In the genomic region with DNA sequence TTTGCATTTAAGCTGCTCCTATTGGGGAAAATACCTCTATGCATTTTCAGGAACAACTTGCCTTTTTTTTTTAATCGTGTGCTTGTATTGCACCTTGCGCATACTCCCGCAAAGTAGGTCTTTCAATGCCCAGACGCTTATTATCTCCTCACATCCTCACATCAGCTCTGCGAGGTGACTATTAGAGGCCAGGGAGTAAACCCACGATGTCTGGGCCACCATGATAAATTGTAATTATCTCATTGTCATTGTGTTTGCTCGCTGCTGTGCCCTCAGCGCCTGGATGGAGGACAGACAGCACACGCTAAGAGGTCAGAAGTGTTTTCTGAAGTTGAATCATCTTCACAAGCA, we compare ENCODE assay signal across 8 cellular contexts. TPM values are rescaled to one million over a fixed set of nuclear protein-coding genes. Genes with fewer than 3 reads are reported as not detected.
DNase-seq lines count a peak whose midpoint lies in the region; ATAC-seq and TF ChIP-seq lines count a peak whose summit lies in the region.

No MANE protein-coding gene starts in this region.

- H3K9me3 ChIP-seq in iPS-18c (ENCODE audit: control insufficient read depth, insufficient read depth, low read length) (no peaks in the 10 kb centered on the region), tibial artery (no peaks in the 10 kb centered on the region)

- H3K27me3 ChIP-seq in tibial artery: no peaks in the 10 kb centered on the region

- ATAC-seq in activated T-cell treated with anti-CD3 and anti-CD28 coated beads, Interleukin-2, amount 50 U/mL, for 72 hours (replicated peaks in 1 of 2): no peak
- ATAC-seq in HG02571 (IDR thresholded peaks at IDR 0.05; ENCODE audit: unreplicated experiment) (no peak), GM18519 (IDR thresholded peaks at IDR 0.05; ENCODE audit: low FRiP score, unreplicated experiment) (no peak)

- no peaks in the 10 kb centered on the region for H3K36me3 ChIP-seq in tibial artery

- no peak for DNase-seq in activated T-cell treated with anti-CD3 and anti-CD28 coated beads, Interleukin-2, amount 50 U/mL, for 72 hours
- no peak for DNase-seq in activated T-cell treated with anti-CD3 and anti-CD28 coated beads, Interleukin-2, amount 50 U/mL, for 1 hour
- DNase-seq in activated CD4-positive, alpha-beta memory T cell treated with anti-CD3 and anti-CD28 coated beads, Interleukin-2, amount 10 ng/mL, durations not matched to agents 7 days and 5 days: no peak
- no peak for DNase-seq in tibial artery
- DNase-seq in COLO829 (ENCODE audit: low spot score): no peak

- H3K27ac Mint-ChIP-seq in activated T-cell treated with anti-CD3 and anti-CD28 coated beads, Interleukin-2, amount 50 U/mL, for 72 hours: no peak overlapping the region
- no peak overlapping the region for H3K27ac Mint-ChIP-seq in activated CD4-positive, alpha-beta memory T cell treated with anti-CD3 and anti-CD28 coated beads, Interleukin-2, amount 10 ng/mL, durations not matched to agents 7 days and 5 days

- TF ChIP-seq CTCF in tibial artery (IDR thresholded peaks at IDR 0.05): no peak

- peaks cover 36% of the 10 kb centered on the region for H3K4me1 Mint-ChIP-seq in activated T-cell treated with anti-CD3 and anti-CD28 coated beads, Interleukin-2, amount 50 U/mL, for 72 hours (ENCODE audit: low read depth)
- H3K4me1 Mint-ChIP-seq in activated CD4-positive, alpha-beta memory T cell treated with anti-CD3 and anti-CD28 coated beads, Interleukin-2, amount 10 ng/mL, durations not matched to agents 7 days and 5 days: peaks cover 34% of the 10 kb centered on the region

- POLR2A ChIA-PET in activated CD4-positive, alpha-beta memory T cell treated with anti-CD3 and anti-CD28 coated beads, Interleukin-2, amount 10 ng/mL, durations not matched to agents 7 days and 5 days (lab: Charles Lee): interaction anchor here (0.8 to 1.8 kb wide), 4 partner anchors 14 to 204 kb away, joined by 3 to 9 read pairs (median 4); partner anchors contain the start of gene TBC1D1

- H3K27me3 Mint-ChIP-seq in activated T-cell treated with anti-CD3 and anti-CD28 coated beads, Interleukin-2, amount 50 U/mL, for 72 hours (ENCODE audit: low read depth): no peaks in the 10 kb centered on the region
- peaks cover 4% of the 10 kb centered on the region for H3K27me3 Mint-ChIP-seq in activated CD4-positive, alpha-beta memory T cell treated with anti-CD3 and anti-CD28 coated beads, Interleukin-2, amount 10 ng/mL, durations not matched to agents 7 days and 5 days

- H3K27ac ChIP-seq in tibial artery: peak overlapping the region; percentile 74 to 79

- peaks cover 1 to 2% of the 10 kb centered on the region in 2 donors for H3K9me3 Mint-ChIP-seq in activated T-cell treated with anti-CD3 and anti-CD28 coated beads, Interleukin-2, amount 50 U/mL, for 72 hours
- H3K9me3 Mint-ChIP-seq in activated CD4-positive, alpha-beta memory T cell treated with anti-CD3 and anti-CD28 coated beads, Interleukin-2, amount 10 ng/mL, durations not matched to agents 7 days and 5 days: no peaks in the 10 kb centered on the region

- intact Hi-C loops in tibial artery (cut with DNase I; ENCODE audit: low total_unique reads): loop anchor here (2.0 to 10.0 kb wide), 2 partner anchors 204 to 348 kb away; partner anchors contain the start of gene TBC1D1

- peaks cover 0 to 9% of the 10 kb centered on the region in 2 donors for H3K36me3 Mint-ChIP-seq in activated T-cell treated with anti-CD3 and anti-CD28 coated beads, Interleukin-2, amount 50 U/mL, for 72 hours (ENCODE audit: insufficient read depth in 2 of 2)
- peaks cover 26% of the 10 kb centered on the region for H3K36me3 Mint-ChIP-seq in activated CD4-positive, alpha-beta memory T cell treated with anti-CD3 and anti-CD28 coated beads, Interleukin-2, amount 10 ng/mL, durations not matched to agents 7 days and 5 days (ENCODE audit: low read depth)

- peak overlapping the region; percentile 85 to 90 for H3K4me3 Mint-ChIP-seq in activated T-cell treated with anti-CD3 and anti-CD28 coated beads, Interleukin-2, amount 50 U/mL, for 72 hours
- H3K4me3 Mint-ChIP-seq in activated CD4-positive, alpha-beta memory T cell treated with anti-CD3 and anti-CD28 coated beads, Interleukin-2, amount 10 ng/mL, durations not matched to agents 7 days and 5 days: peak overlapping the region; percentile 95

- CTCF ChIA-PET in activated CD4-positive, alpha-beta memory T cell treated with anti-CD3 and anti-CD28 coated beads, Interleukin-2, amount 10 ng/mL, durations not matched to agents 7 days and 5 days (lab: Charles Lee): interaction anchor here (1.2 to 1.4 kb wide), 2 partner anchors 35 to 85 kb away, joined by 3 to 13 read pairs; no protein-coding TSS in a partner anchor

- H3K4me1 ChIP-seq in tibial artery: peaks cover 0 to 24% (median 12%) of the 10 kb centered on the region in 4 donors

- peak overlapping the region; percentile 63 for H3K4me3 ChIP-seq in iPS-18c (ENCODE audit: insufficient read depth, low read depth, low read length)
- peak overlapping the region; percentile 68 to 91 for H3K4me3 ChIP-seq in tibial artery

RNA-seq across cellular contexts. Expression of gene RELL1, which starts 1.0 kb away (rescaled TPM):
- 10 to 100 TPM; 14.0 to 18.9 TPM for total RNA-seq in activated T-cell treated with anti-CD3 and anti-CD28 coated beads, Interleukin-2, amount 50 U/mL, for 72 hours
- 10 to 100 TPM; 40.9 to 44.9 TPM for total RNA-seq in activated CD4-positive, alpha-beta memory T cell treated with anti-CD3 and anti-CD28 coated beads, Interleukin-2, amount 10 ng/mL, durations not matched to agents 7 days and 5 days
